In genomic region chr6:147905721-147906120, GRCh38 we compare ENCODE assay signal across 14 cellular contexts.
"Had no signal": no experiment of that assay in that cellular context is flagged by ENCODE, and none has a peak within 500 bp of the region (broad histone marks: within the 10 kb centered on the region; RNA-seq: fewer than 3 reads in every experiment).

No MANE protein-coding gene starts in this region.

- H3K4me2 ChIP-seq: hepatocyte had no signal

- H3K9me3 ChIP-seq: left lung, neutrophil, right atrium auricular region, spleen, upper lobe of right lung had no signal

- DNase-seq: activated CD4-positive, alpha-beta T cell treated with anti-CD3 and anti-CD28 coated beads for 1 hour; activated CD4-positive, alpha-beta T cell treated with anti-CD3 and anti-CD28 coated beads, Interleukin-2, amount 50 U/mL, for 4 hours; activated naive CD4-positive, alpha-beta T cell treated with anti-CD3 and anti-CD28 coated beads for 36 hours; kidney; left lung; mammary epithelial cell; naive thymus-derived CD4-positive, alpha-beta T cell; spleen; stimulated activated naive CD8-positive, alpha-beta T cell treated with anti-CD3 and anti-CD28 coated beads, Interleukin-15, amount 100 ng/mL, for 72 hours; T-helper 1 cell; upper lobe of right lung had no signal

- H2AFZ ChIP-seq: hepatocyte had no signal

- H3K79me2 ChIP-seq: hepatocyte had no signal

- H3K27ac ChIP-seq: hepatocyte, left lung, neutrophil, right atrium auricular region, spleen, upper lobe of right lung had no signal

- H3K27me3 ChIP-seq: hepatocyte, left lung, neutrophil, right atrium auricular region, spleen, upper lobe of right lung had no signal

- H3K4me3 ChIP-seq: hepatocyte, left lung, right atrium auricular region, spleen, upper lobe of right lung had no signal

- ATAC-seq: left lung; naive thymus-derived CD4-positive, alpha-beta T cell; stimulated activated naive CD8-positive, alpha-beta T cell treated with anti-CD3 and anti-CD28 coated beads, Interleukin-15, amount 100 ng/mL, for 72 hours; upper lobe of right lung had no signal

- H3K4me1 ChIP-seq: left lung, right atrium auricular region, spleen, upper lobe of right lung had no signal

- H3K36me3 ChIP-seq: left lung, neutrophil, right atrium auricular region, spleen, upper lobe of right lung had no signal
